ENCODE assay signal across 1 cellular context in the genomic region with DNA sequence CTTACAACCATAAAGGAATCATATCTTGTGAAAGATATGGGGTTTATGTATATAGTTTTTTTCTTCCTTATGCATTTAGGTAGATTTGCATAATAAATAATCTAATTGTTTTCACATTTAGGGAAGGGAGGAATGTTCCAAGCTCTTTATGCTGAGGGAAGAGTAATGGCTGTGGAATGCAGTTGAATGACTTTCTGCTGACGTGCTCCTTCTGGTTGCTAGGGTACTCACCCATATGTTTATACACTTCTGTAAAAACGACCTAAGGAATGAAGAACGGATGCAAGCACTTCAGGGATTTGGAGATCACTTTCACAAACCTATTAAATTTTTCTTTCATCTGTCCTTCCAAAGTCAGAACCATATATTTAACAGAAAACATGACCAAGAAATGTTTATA.
TF ChIP-seq lines count a peak whose summit lies in the region.

No MANE protein-coding gene starts in this region.

TF ChIP-seq in SK-N-SH, 30 proteins besides CTCF, POLR2A, EP300 and RAD21 (continued from another document):
- TF ChIP-seq IRF3 (IDR thresholded peaks at IDR 0.05; ENCODE audit: low read depth, low read length) (no peak), USF1 (IDR thresholded peaks at IDR 0.05; ENCODE audit: borderline replicate concordance, low read depth) (no peak), NRF1 (IDR thresholded peaks at IDR 0.05; ENCODE audit: low read depth, low read length) (no peak), ELF1 (IDR thresholded peaks at IDR 0.05) (no peak), SMC3 (IDR thresholded peaks at IDR 0.05; ENCODE audit: low read depth, low read length) (no peak), POLR2AphosphoS5 (IDR thresholded peaks at IDR 0.05; ENCODE audit: low read depth, low read length) (peak; percentile 18; the same call in 1 of the 2 replicates), CHD2 (IDR thresholded peaks at IDR 0.05; ENCODE audit: low read length, partially characterized antibody) (no peak)
- TF ChIP-seq, protein P1, sequence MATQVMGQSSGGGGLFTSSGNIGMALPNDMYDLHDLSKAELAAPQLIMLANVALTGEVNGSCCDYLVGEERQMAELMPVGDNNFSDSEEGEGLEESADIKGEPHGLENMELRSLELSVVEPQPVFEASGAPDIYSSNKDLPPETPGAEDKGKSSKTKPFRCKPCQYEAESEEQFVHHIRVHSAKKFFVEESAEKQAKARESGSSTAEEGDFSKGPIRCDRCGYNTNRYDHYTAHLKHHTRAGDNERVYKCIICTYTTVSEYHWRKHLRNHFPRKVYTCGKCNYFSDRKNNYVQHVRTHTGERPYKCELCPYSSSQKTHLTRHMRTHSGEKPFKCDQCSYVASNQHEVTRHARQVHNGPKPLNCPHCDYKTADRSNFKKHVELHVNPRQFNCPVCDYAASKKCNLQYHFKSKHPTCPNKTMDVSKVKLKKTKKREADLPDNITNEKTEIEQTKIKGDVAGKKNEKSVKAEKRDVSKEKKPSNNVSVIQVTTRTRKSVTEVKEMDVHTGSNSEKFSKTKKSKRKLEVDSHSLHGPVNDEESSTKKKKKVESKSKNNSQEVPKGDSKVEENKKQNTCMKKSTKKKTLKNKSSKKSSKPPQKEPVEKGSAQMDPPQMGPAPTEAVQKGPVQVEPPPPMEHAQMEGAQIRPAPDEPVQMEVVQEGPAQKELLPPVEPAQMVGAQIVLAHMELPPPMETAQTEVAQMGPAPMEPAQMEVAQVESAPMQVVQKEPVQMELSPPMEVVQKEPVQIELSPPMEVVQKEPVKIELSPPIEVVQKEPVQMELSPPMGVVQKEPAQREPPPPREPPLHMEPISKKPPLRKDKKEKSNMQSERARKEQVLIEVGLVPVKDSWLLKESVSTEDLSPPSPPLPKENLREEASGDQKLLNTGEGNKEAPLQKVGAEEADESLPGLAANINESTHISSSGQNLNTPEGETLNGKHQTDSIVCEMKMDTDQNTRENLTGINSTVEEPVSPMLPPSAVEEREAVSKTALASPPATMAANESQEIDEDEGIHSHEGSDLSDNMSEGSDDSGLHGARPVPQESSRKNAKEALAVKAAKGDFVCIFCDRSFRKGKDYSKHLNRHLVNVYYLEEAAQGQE (IDR thresholded peaks at IDR 0.05; ENCODE audit: low read depth, low read length) = no peak
